ENCODE assay signal across 10 cellular contexts in genomic region chr15:40793216-40793989, GRCh38. TPM values are rescaled to one million over a fixed set of nuclear protein-coding genes. Genes with fewer than 3 reads are reported as not detected.
DNase-seq lines count a peak whose midpoint lies in the region; ATAC-seq, FAIRE-seq and TF ChIP-seq lines count a peak whose summit lies in the region.
"Had no signal": no experiment of that assay in that cellular context is flagged by ENCODE, and none has a peak within 500 bp of the region (broad histone marks: within the 10 kb centered on the region; RNA-seq: fewer than 3 reads in every experiment).

No MANE protein-coding gene starts in this region.

- FAIRE-seq in A549 (lab: Jason Lieb, UNC) = no peak
- FAIRE-seq: GM12891 had no signal

- peaks cover 15% of the 10 kb centered on the region for H3K4me1 Mint-ChIP-seq in activated T-helper 2 cell treated with anti-CD3 and anti-CD28 coated beads, Interferon-gamma antibody, Interleukin-2, Interleukin-4, amounts not matched to agents 10 μg/mL and 5 μg/mL and 100 μg/mL, durations not matched to agents 14 hours and 24 hours and 36 hours (ENCODE audit: low read depth)

- peak overlapping the region; percentile 42 for H3K27ac Mint-ChIP-seq in activated T-helper 2 cell treated with anti-CD3 and anti-CD28 coated beads, Interferon-gamma antibody, Interleukin-2, Interleukin-4, amounts not matched to agents 10 μg/mL and 5 μg/mL and 100 μg/mL, durations not matched to agents 14 hours and 24 hours and 36 hours

- H3K4me1 ChIP-seq in A549 = peaks cover 53% of the 10 kb centered on the region

- intact Hi-C loops in activated T-helper 2 cell treated with anti-CD3 and anti-CD28 coated beads, Interferon-gamma antibody, Interleukin-2, Interleukin-4, amounts not matched to agents 10 μg/mL and 5 μg/mL and 100 μg/mL, durations not matched to agents 14 hours and 24 hours and 36 hours (cut with micrococcal nuclease) = no loop called here

- no peak for TF ChIP-seq POLR2A in A549 (IDR thresholded peaks at IDR 0.05; ENCODE audit: low read length)

- TF ChIP-seq CTCF in A549 (IDR thresholded peaks at IDR 0.05) (no peak), GM12865 (IDR thresholded peaks at IDR 0.05; ENCODE audit: insufficient read depth, low read depth, low read length, missing control alignments) (no peak)

- H3K36me3 Mint-ChIP-seq in activated T-helper 2 cell treated with anti-CD3 and anti-CD28 coated beads, Interferon-gamma antibody, Interleukin-2, Interleukin-4, amounts not matched to agents 10 μg/mL and 5 μg/mL and 100 μg/mL, durations not matched to agents 14 hours and 24 hours and 36 hours (ENCODE audit: low read depth) = peaks cover 17% of the 10 kb centered on the region

- 10% methylated on average over 9 of the region's 9 CpGs for WGBS in A549 (ENCODE audit: missing lambda C conversion rate)

- peak; percentile 88 to 91 for ATAC-seq in A549
- no peak for ATAC-seq in HG02870 (IDR thresholded peaks at IDR 0.05; ENCODE audit: unreplicated experiment)
- ATAC-seq in HG03039 (IDR thresholded peaks at IDR 0.05; ENCODE audit: unreplicated experiment) = no peak
- ATAC-seq in GM19324 (IDR thresholded peaks at IDR 0.05; ENCODE audit: low FRiP score, unreplicated experiment) = no peak

- peak in 1 of 2 experiments; percentile 31; a peak in 1 of 5 replicates for TF ChIP-seq EP300 in A549 (IDR thresholded peaks at IDR 0.05)

- H3K27me3 Mint-ChIP-seq in activated T-helper 2 cell treated with anti-CD3 and anti-CD28 coated beads, Interferon-gamma antibody, Interleukin-2, Interleukin-4, amounts not matched to agents 10 μg/mL and 5 μg/mL and 100 μg/mL, durations not matched to agents 14 hours and 24 hours and 36 hours (ENCODE audit: low read depth) = no peaks in the 10 kb centered on the region

- peak overlapping the region; percentile 70 to 85 for H3K27ac ChIP-seq in A549

- no peak for TF ChIP-seq RAD21 in A549 (conservative IDR thresholded peaks at IDR 0.05 in 1 of 2, IDR thresholded peaks at IDR 0.05 in 1 of 2)

- POLR2A ChIA-PET in A549 (lab: Yijun Ruan, JAX) = no interaction called here

- DNase-seq in A549 (ENCODE audit: low read depth in 1 of 2, low spot score in 1 of 2) (peak; percentile 26 to 91), GM12865 (ENCODE audit: low read depth) (peak; percentile 24), kidney tubule cell (ENCODE audit: low spot score) (peak; percentile 98), NCI-H146 treated with DMSO at 0.1 percent for 48 hours (lab: John Stamatoyannopoulos, UW; ENCODE audit: unreplicated experiment) (no peak)
- DNase-seq in activated T-helper 2 cell treated with anti-CD3 and anti-CD28 coated beads, Interferon-gamma antibody, Interleukin-2, Interleukin-4, amounts not matched to agents 10 μg/mL and 5 μg/mL and 100 μg/mL, durations not matched to agents 14 hours and 24 hours and 36 hours (ENCODE audit: low spot score) = no peak
- DNase-seq: KBM-7 had no signal

- H3K4me2 ChIP-seq in A549 = peak overlapping the region; percentile 73

- no peak overlapping the region for H3K4me3 Mint-ChIP-seq in activated T-helper 2 cell treated with anti-CD3 and anti-CD28 coated beads, Interferon-gamma antibody, Interleukin-2, Interleukin-4, amounts not matched to agents 10 μg/mL and 5 μg/mL and 100 μg/mL, durations not matched to agents 14 hours and 24 hours and 36 hours (ENCODE audit: low read depth)

- CTCF ChIA-PET in A549 (lab: Yijun Ruan, JAX) = interaction anchor here (1.3 to 1.7 kb wide), 3 partner anchors 11 to 64 kb away, joined by 3 to 4 read pairs (median 4); no protein-coding TSS in a partner anchor

- no peak overlapping the region for H3K4me3 ChIP-seq in A549
- H3K4me3 ChIP-seq in GM12865 (ENCODE audit: low read depth, low read length) = no peak overlapping the region

- H3K9me3 Mint-ChIP-seq in activated T-helper 2 cell treated with anti-CD3 and anti-CD28 coated beads, Interferon-gamma antibody, Interleukin-2, Interleukin-4, amounts not matched to agents 10 μg/mL and 5 μg/mL and 100 μg/mL, durations not matched to agents 14 hours and 24 hours and 36 hours = no peaks in the 10 kb centered on the region

- H3K9me3 ChIP-seq in A549 = no peaks in the 10 kb centered on the region

TF ChIP-seq in A549, 52 proteins besides CTCF, POLR2A, EP300 and RAD21 (continues in another document):
- no peak for TF ChIP-seq CHD4 (IDR thresholded peaks at IDR 0.05; ENCODE audit: borderline replicate concordance)
- TF ChIP-seq FOSL2 (IDR thresholded peaks at IDR 0.05) = peak; percentile 49
- TF ChIP-seq FOSL2 (CRISPR knock-in tag; IDR thresholded peaks at IDR 0.05) = peak; percentile 76
- TF ChIP-seq PBX3 (IDR thresholded peaks at IDR 0.05) = no peak
- TF ChIP-seq POLR2AphosphoS2 (conservative IDR thresholded peaks at IDR 0.05; ENCODE audit: low read length) = no peak

RNA-seq across cellular contexts. Expression of gene ZFYVE19, which starts 13.5 kb away (rescaled TPM):
- polyA plus RNA-seq in A549 (2011; rRNA removed) (15.6 and 20.5 TPM in 2 replicates), A549 (2017; fragmentation: RNase III; extraction: RNeasy Plus Mini Kit Qiagen cat#74134 plus additional on column Dnase treatment) (21.1 to 25.6 TPM (median 23.7 TPM) in 3 replicates)
- 32.0 and 32.4 TPM in 2 replicates for polyA plus RNA-seq in A549 (2012; cell fraction: cytosol; rRNA removed)
- 64.7 and 71.5 TPM in 2 replicates for polyA plus RNA-seq in A549 (2012; cell fraction: nucleus; rRNA removed)
- polyA minus RNA-seq in A549 (2011; rRNA and poly(A)+ RNA removed) = 19.7 and 22.8 TPM in 2 replicates
- total RNA-seq in activated T-helper 2 cell treated with anti-CD3 and anti-CD28 coated beads, Interferon-gamma antibody, Interleukin-2, Interleukin-4, amounts not matched to agents 10 μg/mL and 5 μg/mL and 100 μg/mL, durations not matched to agents 14 hours and 24 hours and 36 hours = 37.6 and 39.3 TPM in 2 replicates

RNA-seq across cellular contexts. Expression of gene DNAJC17, which starts 13.9 kb away (rescaled TPM):
- polyA plus RNA-seq in A549 (2011; rRNA removed) (17.7 and 24.4 TPM in 2 replicates), A549 (2017; fragmentation: RNase III; extraction: RNeasy Plus Mini Kit Qiagen cat#74134 plus additional on column Dnase treatment) (19.2 to 22.3 TPM (median 19.5 TPM) in 3 replicates)
- polyA plus RNA-seq in A549 (2012; cell fraction: cytosol; rRNA removed) = 31.9 and 34.9 TPM in 2 replicates
- polyA plus RNA-seq in A549 (2012; cell fraction: nucleus; rRNA removed) = 21.7 and 26.9 TPM in 2 replicates
- 13.4 and 18.5 TPM in 2 replicates for polyA minus RNA-seq in A549 (2011; rRNA and poly(A)+ RNA removed)
- total RNA-seq in activated T-helper 2 cell treated with anti-CD3 and anti-CD28 coated beads, Interferon-gamma antibody, Interleukin-2, Interleukin-4, amounts not matched to agents 10 μg/mL and 5 μg/mL and 100 μg/mL, durations not matched to agents 14 hours and 24 hours and 36 hours = 44.4 and 48.0 TPM in 2 replicates

RNA-seq across cellular contexts. Expression of gene C15orf62, which starts 23.6 kb away (rescaled TPM):
- polyA plus RNA-seq in A549 (2011; rRNA removed) (0.10 and 0.11 TPM in 2 replicates), A549 (2017; fragmentation: RNase III; extraction: RNeasy Plus Mini Kit Qiagen cat#74134 plus additional on column Dnase treatment) (0.05 to 0.13 TPM (median 0.09 TPM) in 3 replicates)
- polyA plus RNA-seq in A549 (2012; cell fraction: cytosol; rRNA removed) = 0.03 and 0.06 TPM in 2 replicates
- 0.10 TPM in 2 replicates for polyA plus RNA-seq in A549 (2012; cell fraction: nucleus; rRNA removed)
- 0.12 TPM in 1 of 2 replicates, not detected in the other for polyA minus RNA-seq in A549 (2011; rRNA and poly(A)+ RNA removed)
- total RNA-seq in activated T-helper 2 cell treated with anti-CD3 and anti-CD28 coated beads, Interferon-gamma antibody, Interleukin-2, Interleukin-4, amounts not matched to agents 10 μg/mL and 5 μg/mL and 100 μg/mL, durations not matched to agents 14 hours and 24 hours and 36 hours = 0.48 and 0.76 TPM in 2 replicates

RNA-seq across cellular contexts. Expression of gene GCHFR, which starts 29.5 kb away (rescaled TPM):
- polyA plus RNA-seq in A549 (2011; rRNA removed) (6.9 and 7.7 TPM in 2 replicates), A549 (2017; fragmentation: RNase III; extraction: RNeasy Plus Mini Kit Qiagen cat#74134 plus additional on column Dnase treatment) (6.9 to 9.7 TPM (median 7.7 TPM) in 3 replicates)
- polyA plus RNA-seq in A549 (2012; cell fraction: cytosol; rRNA removed) = 14.0 and 18.1 TPM in 2 replicates
- 8.1 and 8.3 TPM in 2 replicates for polyA plus RNA-seq in A549 (2012; cell fraction: nucleus; rRNA removed)
- 1.4 and 3.4 TPM in 2 replicates for polyA minus RNA-seq in A549 (2011; rRNA and poly(A)+ RNA removed)
- total RNA-seq in activated T-helper 2 cell treated with anti-CD3 and anti-CD28 coated beads, Interferon-gamma antibody, Interleukin-2, Interleukin-4, amounts not matched to agents 10 μg/mL and 5 μg/mL and 100 μg/mL, durations not matched to agents 14 hours and 24 hours and 36 hours = 43.7 and 44.7 TPM in 2 replicates

RNA-seq across cellular contexts. Expression of gene PPP1R14D, which starts 35.1 kb away (rescaled TPM):
- polyA plus RNA-seq in A549 (2011; rRNA removed) (0.86 and 1.1 TPM in 2 replicates), A549 (2017; fragmentation: RNase III; extraction: RNeasy Plus Mini Kit Qiagen cat#74134 plus additional on column Dnase treatment) (0.21 to 0.46 TPM (median 0.45 TPM) in 3 replicates)
- polyA plus RNA-seq in A549 (2012; cell fraction: cytosol; rRNA removed) = 0.17 and 0.48 TPM in 2 replicates
- 0.10 TPM in 1 of 2 replicates, not detected in the other for polyA plus RNA-seq in A549 (2012; cell fraction: nucleus; rRNA removed)
- 0.29 and 0.39 TPM in 2 replicates for polyA minus RNA-seq in A549 (2011; rRNA and poly(A)+ RNA removed)
- not detected in 2 replicates for total RNA-seq in activated T-helper 2 cell treated with anti-CD3 and anti-CD28 coated beads, Interferon-gamma antibody, Interleukin-2, Interleukin-4, amounts not matched to agents 10 μg/mL and 5 μg/mL and 100 μg/mL, durations not matched to agents 14 hours and 24 hours and 36 hours

Comparison
In these comparisons a context has a peak if more than half of its experiments do, and no peak if none do; other contexts are left out.
1. ATAC-seq: peak in A549 (2 of 2); none in HG02870 (single experiment), HG03039 (single experiment) and GM19324 (single experiment).
2. DNase-seq: peak in A549 (2 of 2), GM12865 (single experiment) and kidney tubule cell (single experiment); none in activated T-helper 2 cell treated with anti-CD3 and anti-CD28 coated beads, Interferon-gamma antibody, Interleukin-2, Interleukin-4, amounts not matched to agents 10 μg/mL and 5 μg/mL and 100 μg/mL, durations not matched to agents 14 hours and 24 hours and 36 hours (single experiment) and NCI-H146 treated with DMSO at 0.1 percent for 48 hours (single experiment).